ENCODE assay signal across 25 cellular contexts in genomic region chr14:105666420-105666819, GRCh38.
DNase-seq lines count a peak whose midpoint lies in the region; ATAC-seq, FAIRE-seq and TF ChIP-seq lines count a peak whose summit lies in the region.
"Had no signal": no experiment of that assay in that cellular context is flagged by ENCODE, and none has a peak within 500 bp of the region (broad histone marks: within the 10 kb centered on the region; RNA-seq: fewer than 3 reads in every experiment).

No MANE protein-coding gene starts in this region.

- TF ChIP-seq CTCF in kidney (IDR thresholded peaks at IDR 0.05; ENCODE audit: borderline replicate concordance, extremely low read depth, insufficient read depth) = no peak

- H3K4me3 Mint-ChIP-seq in activated naive CD8-positive, alpha-beta T cell treated with anti-CD3 and anti-CD28 coated beads, Interleukin-2, amount 10 ng/mL, durations not matched to agents 7 days and 5 days = no peak overlapping the region
- H3K4me3 Mint-ChIP-seq in activated naive CD8-positive, alpha-beta T cell treated with anti-CD3 and anti-CD28 coated beads for 36 hours = no peak overlapping the region
- H3K4me3 Mint-ChIP-seq: CD4-positive, CD25-positive, alpha-beta regulatory T cell; GM23338; H9 had no signal

- H3K4me2 ChIP-seq in trophoblast cell (ENCODE audit: low read length) = no peak overlapping the region
- H3K4me2 ChIP-seq: BLaER1, GM23338 had no signal

- intact Hi-C loops in kidney (cut with DNase I) = no loop called here

- no peak overlapping the region for H3K14ac ChIP-seq in trophoblast cell (ENCODE audit: low read length)

- H3K36me3 ChIP-seq in kidney (ENCODE audit: control insufficient read depth in 1 of 2, insufficient read depth in 2 of 2, low read length in 2 of 2) (no peaks in the 10 kb centered on the region), trophoblast cell (ENCODE audit: control insufficient read depth in 1 of 2, insufficient read depth in 2 of 2, low read length in 2 of 2) (no peaks in the 10 kb centered on the region)
- H3K36me3 ChIP-seq: BLaER1 had no signal

- H3K36me3 Mint-ChIP-seq in activated naive CD8-positive, alpha-beta T cell treated with anti-CD3 and anti-CD28 coated beads, Interleukin-2, amount 10 ng/mL, durations not matched to agents 7 days and 5 days = no peaks in the 10 kb centered on the region
- H3K36me3 Mint-ChIP-seq in activated naive CD8-positive, alpha-beta T cell treated with anti-CD3 and anti-CD28 coated beads for 36 hours = no peaks in the 10 kb centered on the region
- H3K36me3 Mint-ChIP-seq: CD4-positive, CD25-positive, alpha-beta regulatory T cell had no signal

- no peaks in the 10 kb centered on the region for H3K9me3 Mint-ChIP-seq in activated naive CD8-positive, alpha-beta T cell treated with anti-CD3 and anti-CD28 coated beads, Interleukin-2, amount 10 ng/mL, durations not matched to agents 7 days and 5 days
- no peaks in the 10 kb centered on the region for H3K9me3 Mint-ChIP-seq in activated naive CD8-positive, alpha-beta T cell treated with anti-CD3 and anti-CD28 coated beads for 36 hours

- H3K9ac ChIP-seq in kidney (ENCODE audit: low read length in 2 of 2) (no peak overlapping the region), trophoblast cell (ENCODE audit: low read length) (no peak overlapping the region)
- H3K9ac ChIP-seq: BLaER1 had no signal

- no CpG with 5 or more reads among the region's 6 CpGs for WGBS in trophoblast cell (ENCODE audit: extremely low coverage, insufficient coverage, insufficient read length)

- FAIRE-seq in kidney (lab: Jason Lieb, UNC) = no peak
- FAIRE-seq: A204.1, D721Med, K562 had no signal

- H2BK12ac ChIP-seq in trophoblast cell (ENCODE audit: low read length) = no peak overlapping the region

- no peak overlapping the region for H4K12ac ChIP-seq in trophoblast cell (ENCODE audit: low read depth, low read length)

- H2AFZ ChIP-seq in trophoblast cell (ENCODE audit: insufficient read depth, low read length, poor library complexity) = no peak overlapping the region
- H2AFZ ChIP-seq: GM23338 had no signal

- H3K18ac ChIP-seq in trophoblast cell (ENCODE audit: low read length) = no peak overlapping the region

- no peak overlapping the region for H3K4ac ChIP-seq in trophoblast cell (ENCODE audit: low read depth, low read length)

- H3K27me3 Mint-ChIP-seq in activated naive CD8-positive, alpha-beta T cell treated with anti-CD3 and anti-CD28 coated beads, Interleukin-2, amount 10 ng/mL, durations not matched to agents 7 days and 5 days = no peaks in the 10 kb centered on the region
- peaks cover 4% of the 10 kb centered on the region for H3K27me3 Mint-ChIP-seq in activated naive CD8-positive, alpha-beta T cell treated with anti-CD3 and anti-CD28 coated beads for 36 hours
- H3K27me3 Mint-ChIP-seq: CD4-positive, CD25-positive, alpha-beta regulatory T cell had no signal

- H3K23ac ChIP-seq in trophoblast cell (ENCODE audit: low read length) = no peak overlapping the region

- H2AK5ac ChIP-seq in trophoblast cell (ENCODE audit: low read length) = no peak overlapping the region

- H3K4me1 ChIP-seq in kidney (ENCODE audit: control insufficient read depth in 1 of 2, insufficient read depth in 1 of 2, low read depth in 1 of 2, low read length in 2 of 2) (peaks cover 0 to 3% of the 10 kb centered on the region in 2 donors), trophoblast cell (ENCODE audit: control insufficient read depth in 1 of 2, insufficient read depth in 2 of 2, low read length in 2 of 2) (no peaks in the 10 kb centered on the region)

- H3K27me3 ChIP-seq in trophoblast cell (ENCODE audit: insufficient read depth, low read length) = no peaks in the 10 kb centered on the region
- H3K27me3 ChIP-seq: BLaER1 had no signal

- no peak overlapping the region for H4K91ac ChIP-seq in trophoblast cell (ENCODE audit: low read depth, low read length)

- H3K27ac Mint-ChIP-seq in activated naive CD8-positive, alpha-beta T cell treated with anti-CD3 and anti-CD28 coated beads, Interleukin-2, amount 10 ng/mL, durations not matched to agents 7 days and 5 days = no peak overlapping the region
- H3K27ac Mint-ChIP-seq in activated naive CD8-positive, alpha-beta T cell treated with anti-CD3 and anti-CD28 coated beads for 36 hours = no peak overlapping the region
- H3K27ac Mint-ChIP-seq: CD4-positive, CD25-positive, alpha-beta regulatory T cell; GM23338; H9 had no signal

- no peaks in the 10 kb centered on the region for H3K79me1 ChIP-seq in trophoblast cell (ENCODE audit: low read length)

- H3K4me3 ChIP-seq in kidney (ENCODE audit: low read length in 2 of 2) (no peak overlapping the region), trophoblast cell (ENCODE audit: low read depth, low read length) (peak overlapping the region; percentile 7)
- H3K4me3 ChIP-seq: BLaER1, GM23338, K562 had no signal

- POLR2A ChIA-PET in activated naive CD8-positive, alpha-beta T cell treated with anti-CD3 and anti-CD28 coated beads, Interleukin-2, amount 10 ng/mL, durations not matched to agents 7 days and 5 days (lab: Charles Lee) = no interaction called here

- H2BK5ac ChIP-seq in trophoblast cell (ENCODE audit: low read depth, low read length, poor library complexity) = no peak overlapping the region

- H3K4me1 Mint-ChIP-seq in activated naive CD8-positive, alpha-beta T cell treated with anti-CD3 and anti-CD28 coated beads, Interleukin-2, amount 10 ng/mL, durations not matched to agents 7 days and 5 days = no peaks in the 10 kb centered on the region
- no peaks in the 10 kb centered on the region for H3K4me1 Mint-ChIP-seq in activated naive CD8-positive, alpha-beta T cell treated with anti-CD3 and anti-CD28 coated beads for 36 hours
- H3K4me1 Mint-ChIP-seq: CD4-positive, CD25-positive, alpha-beta regulatory T cell; GM23338; H9 had no signal

- no peak overlapping the region for H4K8ac ChIP-seq in trophoblast cell (ENCODE audit: low read depth, low read length)

- H3K79me2 ChIP-seq in trophoblast cell (ENCODE audit: control insufficient read depth, insufficient read depth, low read length, poor library complexity) = no peaks in the 10 kb centered on the region

- DNase-seq in activated naive CD8-positive, alpha-beta T cell treated with anti-CD3 and anti-CD28 coated beads, Interleukin-2, amount 10 ng/mL, durations not matched to agents 7 days and 5 days = no peak
- DNase-seq in activated naive CD8-positive, alpha-beta T cell treated with anti-CD3 and anti-CD28 coated beads for 36 hours = no peak
- DNase-seq in kidney (peak; percentile 28), trophoblast cell (no peak)
- DNase-seq: CD4-positive, CD25-positive, alpha-beta regulatory T cell; H9; Kasumi-1; NCI-H1092 treated with DMSO at 0.1 percent for 48 hours; NCI-H1436; NCI-H187; NCI-H2081 treated with DMSO at 0.1 percent for 48 hours; NCI-H2171; NCI-H226; NCI-H510A; NCI-H69; SHP77 treated with DMSO at 0.1 percent for 48 hours had no signal

- H3K9me3 ChIP-seq in kidney (ENCODE audit: control insufficient read depth in 1 of 2, low read length in 2 of 2) (no peaks in the 10 kb centered on the region), trophoblast cell (ENCODE audit: insufficient read depth, low read depth, low read length) (peaks cover 56% of the 10 kb centered on the region)
- H3K9me3 ChIP-seq: BLaER1 had no signal

- H3K27ac ChIP-seq in kidney (ENCODE audit: low read depth in 2 of 2, low read length in 2 of 2) (no peak overlapping the region), trophoblast cell (ENCODE audit: low read depth, low read length) (no peak overlapping the region)
- H3K27ac ChIP-seq: BLaER1, RWPE1 had no signal

- peak; percentile 30 for ATAC-seq in activated naive CD8-positive, alpha-beta T cell treated with anti-CD3 and anti-CD28 coated beads, Interleukin-2, amount 10 ng/mL, durations not matched to agents 7 days and 5 days (ENCODE audit: low read depth)
- ATAC-seq in GM18517 (IDR thresholded peaks at IDR 0.05; ENCODE audit: unreplicated experiment) (no peak), HG02623 (IDR thresholded peaks at IDR 0.05; ENCODE audit: unreplicated experiment) (no peak), HG02759 (IDR thresholded peaks at IDR 0.05; ENCODE audit: unreplicated experiment) (no peak)
- ATAC-seq: GM23338, K562 had no signal

- no peak overlapping the region for H2BK120ac ChIP-seq in trophoblast cell (ENCODE audit: insufficient read depth, low read length, poor library complexity)
